ENCODE assay signal across 27 cellular contexts in genomic region chr9:126617003-126617739, GRCh38. TPM values are rescaled to one million over a fixed set of nuclear protein-coding genes. Genes with fewer than 3 reads are reported as not detected.
DNase-seq lines count a peak whose midpoint lies in the region; ATAC-seq, FAIRE-seq and TF ChIP-seq lines count a peak whose summit lies in the region.
"Had no signal": no experiment of that assay in that cellular context is flagged by ENCODE, and none has a peak within 500 bp of the region (broad histone marks: within the 10 kb centered on the region; RNA-seq: fewer than 3 reads in every experiment).

No MANE protein-coding gene starts in this region.

- H3K4me2 ChIP-seq in astrocyte (ENCODE audit: low read length): no peak overlapping the region

- intact Hi-C loops in spleen (cut with DNase I; ENCODE audit: low total_unique reads): no loop called here

- peak overlapping the region; percentile 62 for H3K27ac Mint-ChIP-seq in astrocyte (ENCODE audit: unreplicated experiment)
- H3K27ac Mint-ChIP-seq: activated naive CD4-positive, alpha-beta T cell treated with anti-CD3 and anti-CD28 coated beads, Interleukin-2, amount 50 U/mL, for 24 hours; activated T-helper 17 cell treated with anti-CD3 and anti-CD28 coated beads, Interleukin-2, amount 50 U/mL, for 72 hours; CD4-positive, alpha-beta T cell had no signal

- WGBS in spleen, 5 donors: 22 to 27% (median 24%) methylated on average over 16 of the region's 16 CpGs

- H3K9me3 Mint-ChIP-seq in astrocyte (ENCODE audit: unreplicated experiment): peaks cover 8% of the 10 kb centered on the region
- H3K9me3 Mint-ChIP-seq: activated naive CD4-positive, alpha-beta T cell treated with anti-CD3 and anti-CD28 coated beads, Interleukin-2, amount 50 U/mL, for 24 hours; activated T-helper 17 cell treated with anti-CD3 and anti-CD28 coated beads, Interleukin-2, amount 50 U/mL, for 72 hours; CD4-positive, alpha-beta T cell; central memory CD8-positive, alpha-beta T cell had no signal

- H3K4me3 Mint-ChIP-seq in astrocyte (ENCODE audit: unreplicated experiment): no peak overlapping the region
- H3K4me3 Mint-ChIP-seq: activated T-helper 17 cell treated with anti-CD3 and anti-CD28 coated beads, Interleukin-2, amount 50 U/mL, for 72 hours; central memory CD8-positive, alpha-beta T cell had no signal

- H3K9me3 ChIP-seq in astrocyte (ENCODE audit: insufficient read depth, low read depth, low read length) (no peaks in the 10 kb centered on the region), spleen (no peaks in the 10 kb centered on the region)
- H3K9me3 ChIP-seq: right atrium auricular region had no signal

- no peak for TF ChIP-seq CTCF in GM13977 (IDR thresholded peaks at IDR 0.05; ENCODE audit: extremely low read depth, insufficient read depth, missing control alignments)
- no peak for TF ChIP-seq CTCF in astrocyte (IDR thresholded peaks at IDR 0.05; ENCODE audit: insufficient read depth, low read depth, low read length)
- TF ChIP-seq CTCF in spleen (IDR thresholded peaks at IDR 0.05 in 8 of 11, conservative IDR thresholded peaks at IDR 0.05 in 3 of 11): no peak

- no peak overlapping the region for H3K27ac ChIP-seq in astrocyte (ENCODE audit: low read depth, low read length)
- no peak overlapping the region for H3K27ac ChIP-seq in spleen
- H3K27ac ChIP-seq: dorsolateral prefrontal cortex, right atrium auricular region, WERI-Rb-1 had no signal

- no peak for TF ChIP-seq POLR2A in spleen (IDR thresholded peaks at IDR 0.05)

- no peak overlapping the region for H2AFZ ChIP-seq in astrocyte (ENCODE audit: low read depth, low read length)

- H3K36me3 Mint-ChIP-seq in astrocyte (ENCODE audit: low read depth, unreplicated experiment): no peaks in the 10 kb centered on the region
- H3K36me3 Mint-ChIP-seq: activated naive CD4-positive, alpha-beta T cell treated with anti-CD3 and anti-CD28 coated beads, Interleukin-2, amount 50 U/mL, for 24 hours had no signal

- peak; percentile 23 for DNase-seq in GM13977 (ENCODE audit: low spot score)
- no peak for DNase-seq in astrocyte (ENCODE audit: low read depth)
- DNase-seq in left kidney (ENCODE audit: low read depth, low spot score): peak; percentile 16
- peak; percentile 41 for DNase-seq in spleen
- no peak for DNase-seq in cerebellar cortex (ENCODE audit: low spot score)
- no peak for DNase-seq in NCI-H1092 (lab: John Stamatoyannopoulos, UW)
- DNase-seq: activated CD4-positive, alpha-beta T cell treated with anti-CD3 and anti-CD28 coated beads, Interleukin-2, amount 50 U/mL, for 1 hour; activated CD8-positive, alpha-beta memory T cell treated with anti-CD3 and anti-CD28 coated beads, Interleukin-2, amount 50 U/mL, for 4 hours; CD4-positive, alpha-beta T cell; DMS 273 treated with DMSO at 0.1 percent for 48 hours; dorsolateral prefrontal cortex; kidney glomerular epithelial cell; NCI-H1105 treated with DMSO at 0.1 percent for 48 hours; NCI-H2081; stimulated activated naive CD8-positive, alpha-beta T cell treated with anti-CD3 and anti-CD28 coated beads, Interleukin-15, Interleukin-2, amounts not matched to agents 100 U/mL and 50 U/mL, for 24 hours; T-helper 9 cell; WERI-Rb-1 had no signal

- peaks cover 14% of the 10 kb centered on the region for H4K20me1 ChIP-seq in astrocyte (ENCODE audit: insufficient read depth, low read length)

- H3K36me3 ChIP-seq in astrocyte (ENCODE audit: insufficient read depth, low read length) (no peaks in the 10 kb centered on the region), spleen (no peaks in the 10 kb centered on the region)
- H3K36me3 ChIP-seq: right atrium auricular region, WERI-Rb-1 had no signal

- H3K27me3 ChIP-seq in astrocyte (ENCODE audit: insufficient read depth, low read length): peaks cover 86% of the 10 kb centered on the region
- peaks cover 24 to 100% (median 92%) of the 10 kb centered on the region in 7 donors for H3K27me3 ChIP-seq in spleen (replicated peaks in 1 of 7)

- H3K27me3 Mint-ChIP-seq in astrocyte (ENCODE audit: low read depth, unreplicated experiment): peaks cover 71% of the 10 kb centered on the region

- ATAC-seq in HG03565 (IDR thresholded peaks at IDR 0.05; ENCODE audit: unreplicated experiment): no peak
- ATAC-seq: activated T-helper 17 cell treated with anti-CD3 and anti-CD28 coated beads, Interleukin-2, amount 50 U/mL, for 72 hours; HCT116; stimulated activated naive CD8-positive, alpha-beta T cell treated with anti-CD3 and anti-CD28 coated beads, Interleukin-15, Interleukin-2, amounts not matched to agents 100 U/mL and 50 U/mL, for 24 hours had no signal

- no peak for FAIRE-seq in astrocyte (lab: Jason Lieb, UNC)
- FAIRE-seq: GM18507 had no signal

- H3K9ac ChIP-seq in astrocyte (ENCODE audit: low read length): no peak overlapping the region

- H3K4me3 ChIP-seq in astrocyte (ENCODE audit: insufficient read depth, low read depth, low read length) (no peak overlapping the region), spleen (no peak overlapping the region)
- H3K4me3 ChIP-seq: lung, right atrium auricular region had no signal

- H3K79me2 ChIP-seq in astrocyte (ENCODE audit: insufficient read depth, low read length): no peaks in the 10 kb centered on the region

- in situ Hi-C loops in GM13977 (cut with MboI; ENCODE audit: low pct_unique_long_range_greater_than_20kb, low sequenced_read_pairs, unreplicated experiment): no loop called here

- peaks cover 3% of the 10 kb centered on the region for H3K4me1 Mint-ChIP-seq in astrocyte (ENCODE audit: low read depth, unreplicated experiment)

- H3K4me1 ChIP-seq in astrocyte (ENCODE audit: insufficient read depth, low read length): peaks cover 2% of the 10 kb centered on the region
- H3K4me1 ChIP-seq in spleen: peaks cover 22 to 59% (median 38%) of the 10 kb centered on the region in 6 donors

RNA-seq across cellular contexts. Expression of gene LMX1B, which starts 3.4 kb away (rescaled TPM):
- total RNA-seq in astrocyte (0.07 and 0.45 TPM in 2 replicates), spleen (under 1 TPM in 1 of 7 donors, not detected in 6; 0.25 TPM)
- under 1 TPM in 1 of 3 donors, not detected in 2; 0.02 TPM for polyA plus RNA-seq in spleen
- total RNA-seq: activated T-helper 17 cell treated with anti-CD3 and anti-CD28 coated beads, Interleukin-2, amount 50 U/mL, for 72 hours; CD4-positive, alpha-beta T cell; OCI-LY7 had no signal
- polyA plus RNA-seq: aorta had no signal

Comparison
In these comparisons a context has a peak if more than half of its experiments do, and no peak if none do; other contexts are left out.
1. DNase-seq: peak in GM13977 (single experiment), left kidney (single experiment) and spleen (single experiment); none in astrocyte (single experiment), cerebellar cortex (single experiment) and NCI-H1092 (single experiment).